ENCODE assay signal across 33 cellular contexts in genomic region chr9:14336244-14336643, GRCh38. TPM values are rescaled to one million over a fixed set of nuclear protein-coding genes. Genes with fewer than 3 reads are reported as not detected.
"Had no signal": no experiment of that assay in that cellular context is flagged by ENCODE, and none has a peak within 500 bp of the region (broad histone marks: within the 10 kb centered on the region; RNA-seq: fewer than 3 reads in every experiment).

No MANE protein-coding gene starts in this region.

- H3K27me3 ChIP-seq: ascending aorta, breast epithelium had no signal

- H3K4me1 Mint-ChIP-seq: activated CD4-positive, alpha-beta memory T cell treated with anti-CD3 and anti-CD28 coated beads, Interleukin-2, amount 10 ng/mL, durations not matched to agents 7 days and 5 days; activated CD4-positive, alpha-beta T cell treated with anti-CD3 and anti-CD28 coated beads, Interleukin-2, amount 10 ng/mL, durations not matched to agents 7 days and 5 days; activated naive CD4-positive, alpha-beta T cell treated with anti-CD3 and anti-CD28 coated beads, Interleukin-2, amount 10 ng/mL, durations not matched to agents 7 days and 5 days; activated naive CD8-positive, alpha-beta T cell treated with anti-CD3 and anti-CD28 coated beads, Interleukin-2, amount 10 ng/mL, durations not matched to agents 7 days and 5 days; central memory CD8-positive, alpha-beta T cell; T-helper 17 cell had no signal

- DNase-seq: activated CD4-positive, alpha-beta memory T cell treated with anti-CD3 and anti-CD28 coated beads, Interleukin-2, amount 10 ng/mL, durations not matched to agents 7 days and 5 days; activated CD4-positive, alpha-beta T cell treated with anti-CD3 and anti-CD28 coated beads for 1 hour; activated CD4-positive, alpha-beta T cell treated with anti-CD3 and anti-CD28 coated beads for 4 hours; activated CD4-positive, alpha-beta T cell treated with anti-CD3 and anti-CD28 coated beads, Interleukin-2, amount 10 ng/mL, durations not matched to agents 7 days and 5 days; activated CD4-positive, alpha-beta T cell treated with anti-CD3 and anti-CD28 coated beads, Interleukin-2, amount 50 U/mL, for 4 hours; activated CD4-positive, CD25-positive, alpha-beta regulatory T cell; activated CD8-positive, alpha-beta memory T cell treated with anti-CD3 and anti-CD28 coated beads, Interleukin-2, amount 50 U/mL, for 48 hours; activated gamma-delta T cell; activated naive CD4-positive, alpha-beta T cell; activated naive CD4-positive, alpha-beta T cell treated with anti-CD3 and anti-CD28 coated beads, Interleukin-2, amount 10 ng/mL, durations not matched to agents 7 days and 5 days; activated naive CD8-positive, alpha-beta T cell treated with anti-CD3 and anti-CD28 coated beads, Interleukin-2, amount 10 ng/mL, durations not matched to agents 7 days and 5 days; activated T-cell treated with anti-CD3 and anti-CD28 coated beads for 4 hours; activated T-cell treated with anti-CD3 and anti-CD28 coated beads, Interleukin-2, amount 50 U/mL, for 24 hours; activated T-cell treated with anti-CD3 and anti-CD28 coated beads, Interleukin-2, amount 50 U/mL, for 72 hours; dorsolateral prefrontal cortex; effector memory CD8-positive, alpha-beta T cell; esophagus squamous epithelium; head of caudate nucleus; T-helper 1 cell; T-helper 17 cell; T1000; WERI-Rb-1 had no signal

- H3K9me3 Mint-ChIP-seq: activated CD4-positive, alpha-beta memory T cell treated with anti-CD3 and anti-CD28 coated beads, Interleukin-2, amount 10 ng/mL, durations not matched to agents 7 days and 5 days; activated CD4-positive, alpha-beta T cell treated with anti-CD3 and anti-CD28 coated beads, Interleukin-2, amount 10 ng/mL, durations not matched to agents 7 days and 5 days; activated naive CD4-positive, alpha-beta T cell treated with anti-CD3 and anti-CD28 coated beads, Interleukin-2, amount 10 ng/mL, durations not matched to agents 7 days and 5 days; activated naive CD4-positive, alpha-beta T cell treated with anti-CD3 and anti-CD28 coated beads, Interleukin-2, amount 50 U/mL, for 72 hours; activated naive CD8-positive, alpha-beta T cell treated with anti-CD3 and anti-CD28 coated beads, Interleukin-2, amount 10 ng/mL, durations not matched to agents 7 days and 5 days; activated T-cell treated with anti-CD3 and anti-CD28 coated beads, Interleukin-2, amount 50 U/mL, for 24 hours; activated T-cell treated with anti-CD3 and anti-CD28 coated beads, Interleukin-2, amount 50 U/mL, for 72 hours; central memory CD8-positive, alpha-beta T cell; dendritic cell treated with granulocyte-macrophage colony-stimulating factor and Interleukin-4, amounts not matched to agents 40 ng/mL and 50 ng/mL, for 4 days; effector memory CD8-positive, alpha-beta T cell; T-helper 2 cell treated with Interferon-gamma antibody and Interleukin-4, amounts not matched to agents 5 μg/mL and 100 μg/mL, for 36 hours had no signal

- H3K4me3 Mint-ChIP-seq: activated CD4-positive, alpha-beta memory T cell treated with anti-CD3 and anti-CD28 coated beads, Interleukin-2, amount 10 ng/mL, durations not matched to agents 7 days and 5 days; activated CD4-positive, alpha-beta T cell treated with anti-CD3 and anti-CD28 coated beads, Interleukin-2, amount 10 ng/mL, durations not matched to agents 7 days and 5 days; activated naive CD4-positive, alpha-beta T cell treated with anti-CD3 and anti-CD28 coated beads, Interleukin-2, amount 10 ng/mL, durations not matched to agents 7 days and 5 days; activated naive CD8-positive, alpha-beta T cell treated with anti-CD3 and anti-CD28 coated beads, Interleukin-2, amount 10 ng/mL, durations not matched to agents 7 days and 5 days; activated T-cell treated with anti-CD3 and anti-CD28 coated beads, Interleukin-2, amount 50 U/mL, for 24 hours; activated T-cell treated with anti-CD3 and anti-CD28 coated beads, Interleukin-2, amount 50 U/mL, for 72 hours; brain; central memory CD8-positive, alpha-beta T cell; dendritic cell treated with granulocyte-macrophage colony-stimulating factor and Interleukin-4, amounts not matched to agents 40 ng/mL and 50 ng/mL, for 4 days; effector memory CD8-positive, alpha-beta T cell; T-helper 17 cell; T-helper 2 cell treated with Interferon-gamma antibody and Interleukin-4, amounts not matched to agents 5 μg/mL and 100 μg/mL, for 36 hours had no signal

- H3K36me3 Mint-ChIP-seq: activated naive CD4-positive, alpha-beta T cell treated with anti-CD3 and anti-CD28 coated beads, Interleukin-2, amount 10 ng/mL, durations not matched to agents 7 days and 5 days; activated naive CD4-positive, alpha-beta T cell treated with anti-CD3 and anti-CD28 coated beads, Interleukin-2, amount 50 U/mL, for 72 hours; activated naive CD8-positive, alpha-beta T cell treated with anti-CD3 and anti-CD28 coated beads, Interleukin-2, amount 10 ng/mL, durations not matched to agents 7 days and 5 days; brain had no signal

- H3K4me3 ChIP-seq: ascending aorta, breast epithelium, cardiac muscle cell, coronary artery, dorsolateral prefrontal cortex, esophagus squamous epithelium had no signal

- H3K9me3 ChIP-seq: ascending aorta, breast epithelium, esophagus squamous epithelium had no signal

- FAIRE-seq: frontal cortex had no signal

- H3K27ac Mint-ChIP-seq: activated CD4-positive, alpha-beta memory T cell treated with anti-CD3 and anti-CD28 coated beads, Interleukin-2, amount 10 ng/mL, durations not matched to agents 7 days and 5 days; activated CD4-positive, alpha-beta T cell treated with anti-CD3 and anti-CD28 coated beads, Interleukin-2, amount 10 ng/mL, durations not matched to agents 7 days and 5 days; activated naive CD4-positive, alpha-beta T cell treated with anti-CD3 and anti-CD28 coated beads, Interleukin-2, amount 10 ng/mL, durations not matched to agents 7 days and 5 days; activated naive CD4-positive, alpha-beta T cell treated with anti-CD3 and anti-CD28 coated beads, Interleukin-2, amount 50 U/mL, for 72 hours; activated naive CD8-positive, alpha-beta T cell treated with anti-CD3 and anti-CD28 coated beads, Interleukin-2, amount 10 ng/mL, durations not matched to agents 7 days and 5 days; activated T-cell treated with anti-CD3 and anti-CD28 coated beads, Interleukin-2, amount 50 U/mL, for 24 hours; activated T-cell treated with anti-CD3 and anti-CD28 coated beads, Interleukin-2, amount 50 U/mL, for 72 hours; dendritic cell treated with granulocyte-macrophage colony-stimulating factor and Interleukin-4, amounts not matched to agents 40 ng/mL and 50 ng/mL, for 4 days; effector memory CD8-positive, alpha-beta T cell; T-helper 17 cell; T-helper 2 cell treated with Interferon-gamma antibody and Interleukin-4, amounts not matched to agents 5 μg/mL and 100 μg/mL, for 36 hours had no signal

- ATAC-seq: activated naive CD4-positive, alpha-beta T cell treated with anti-CD3 and anti-CD28 coated beads, Interleukin-2, amount 50 U/mL, for 72 hours; activated T-cell treated with anti-CD3 and anti-CD28 coated beads, Interleukin-2, amount 50 U/mL, for 72 hours; effector memory CD8-positive, alpha-beta T cell; T-helper 17 cell had no signal

- H3K36me3 ChIP-seq: ascending aorta, breast epithelium, cardiac muscle cell, esophagus squamous epithelium, WERI-Rb-1 had no signal

- H3K27ac ChIP-seq: ascending aorta, breast epithelium, cardiac muscle cell, coronary artery, dorsolateral prefrontal cortex, epithelial cell of prostate, esophagus squamous epithelium, WERI-Rb-1 had no signal

RNA-seq across cellular contexts. Expression of gene NFIB, which starts 22.3 kb away (rescaled TPM):
- total RNA-seq: activated CD4-positive, alpha-beta memory T cell treated with anti-CD3 and anti-CD28 coated beads, Interleukin-2, amount 10 ng/mL, durations not matched to agents 7 days and 5 days; activated CD4-positive, alpha-beta T cell treated with anti-CD3 and anti-CD28 coated beads, Interleukin-2, amount 10 ng/mL, durations not matched to agents 7 days and 5 days; activated naive CD4-positive, alpha-beta T cell treated with anti-CD3 and anti-CD28 coated beads, Interleukin-2, amount 50 U/mL, for 72 hours; activated naive CD8-positive, alpha-beta T cell treated with anti-CD3 and anti-CD28 coated beads, Interleukin-2, amount 10 ng/mL, durations not matched to agents 7 days and 5 days; activated T-cell treated with anti-CD3 and anti-CD28 coated beads, Interleukin-2, amount 50 U/mL, for 72 hours had no signal
